7 cellular contexts compared by ENCODE assay signal in the genomic region with DNA sequence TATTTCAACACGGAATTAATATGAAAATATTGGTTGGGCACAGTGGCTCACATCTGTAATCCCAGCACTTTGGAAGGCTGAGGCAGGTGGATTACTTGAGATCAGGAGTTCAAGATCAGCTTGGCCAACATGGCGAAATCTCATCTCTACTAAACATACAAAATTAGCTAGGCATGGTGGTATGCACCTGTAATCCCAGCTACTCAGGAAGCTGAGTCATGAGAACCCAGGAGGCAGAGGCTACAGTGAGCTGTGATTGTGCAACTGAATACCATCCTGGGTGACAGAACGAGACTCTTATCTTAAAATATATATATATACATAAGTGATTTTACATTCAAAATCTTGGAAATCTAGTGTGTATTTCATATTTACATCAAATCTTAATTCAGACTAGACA. TPM values are rescaled to one million over a fixed set of nuclear protein-coding genes. Genes with fewer than 3 reads are reported as not detected.
DNase-seq lines count a peak whose midpoint lies in the region; TF ChIP-seq lines count a peak whose summit lies in the region.
"Not testable (repeated sequence)": the region's sequence is repeated elsewhere in the genome, so short reads cannot be mapped to it uniquely, and the experiment has no call there.

No MANE protein-coding gene starts in this region.

- not testable (repeated sequence) for H3K9ac ChIP-seq in adipocyte (ENCODE audit: low read length); mesendoderm (ENCODE audit: low read length)

- H3K4me1 Mint-ChIP-seq in Calu3 (ENCODE audit: low read depth, unreplicated experiment): not testable (repeated sequence)

- H3K36me3 ChIP-seq in HEK293 (ENCODE audit: control insufficient read depth in 2 of 2, insufficient read depth in 1 of 2, low read length in 2 of 2); adipocyte (ENCODE audit: control insufficient read depth, insufficient read depth, low read length, severe bottlenecking); mesendoderm (ENCODE audit: control insufficient read depth, insufficient read depth, low read length): not testable (repeated sequence)

- BruUV-seq in Calu3 (replicated peaks; lab: Mats Ljungman, UMichigan): not testable (repeated sequence)

- H3K9me3 Mint-ChIP-seq in Calu3 (ENCODE audit: low read depth, unreplicated experiment): not testable (repeated sequence)

- H3K27me3 ChIP-seq in adipocyte (replicated peaks; ENCODE audit: control insufficient read depth, insufficient read depth, low read length); mesendoderm (ENCODE audit: insufficient read depth, low read length, poor library complexity): not testable (repeated sequence)

- not testable (repeated sequence) for H3K4me3 ChIP-seq in HEK293 (ENCODE audit: low read depth, low read length); NB4 (ENCODE audit: low read depth, low read length); adipocyte (ENCODE audit: low read length); choroid plexus epithelial cell (ENCODE audit: low read depth, low read length); fibroblast of villous mesenchyme (ENCODE audit: low read depth, low read length); mesendoderm (ENCODE audit: low read length)

- not testable (repeated sequence) for H3K4ac ChIP-seq in mesendoderm (ENCODE audit: low read depth, low read length)

- H3K56ac ChIP-seq in mesendoderm (ENCODE audit: low read length): not testable (repeated sequence)

- H2BK5ac ChIP-seq in mesendoderm (ENCODE audit: low read length): not testable (repeated sequence)

- not testable (repeated sequence) for H4K5ac ChIP-seq in mesendoderm (ENCODE audit: low read length)

- not testable (repeated sequence) for H3K4me2 ChIP-seq in mesendoderm (ENCODE audit: low read length)

- not testable (repeated sequence) for TF ChIP-seq CTCF in Calu3 (IDR thresholded peaks at IDR 0.05; ENCODE audit: unreplicated experiment); HEK293 (tag by site-specific recombination; IDR thresholded peaks at IDR 0.05); NB4 (IDR thresholded peaks at IDR 0.05; ENCODE audit: low read depth, low read length); choroid plexus epithelial cell (conservative IDR thresholded peaks at IDR 0.05; ENCODE audit: low read depth, low read length); fibroblast of villous mesenchyme (IDR thresholded peaks at IDR 0.05; ENCODE audit: insufficient read depth, low read depth, low read length)

- H3K79me1 ChIP-seq in mesendoderm (ENCODE audit: low read length): not testable (repeated sequence)

- H2BK120ac ChIP-seq in mesendoderm (ENCODE audit: low read depth, low read length): not testable (repeated sequence)

- not testable (repeated sequence) for H3K4me1 ChIP-seq in HEK293 (ENCODE audit: control insufficient read depth, insufficient read depth, low read length); mesendoderm (ENCODE audit: control insufficient read depth, low read depth, low read length)
- peaks cover 34% of the 10 kb centered on the region for H3K4me1 ChIP-seq in adipocyte (ENCODE audit: control insufficient read depth, insufficient read depth, low read length)

- H3K4me3 Mint-ChIP-seq in Calu3 (ENCODE audit: low read depth, unreplicated experiment): not testable (repeated sequence)

- H3K27me3 Mint-ChIP-seq in Calu3 (ENCODE audit: unreplicated experiment): not testable (repeated sequence)

- H2AK5ac ChIP-seq in mesendoderm (ENCODE audit: low read length): not testable (repeated sequence)

- not testable (repeated sequence) for H3K23ac ChIP-seq in mesendoderm (ENCODE audit: low read length)

- no CpG with 5 or more reads among the region's 3 CpGs for WGBS in mesendoderm (ENCODE audit: extremely low coverage, insufficient coverage, low lambda C conversion rate)

- not testable (repeated sequence) for H3K18ac ChIP-seq in mesendoderm (ENCODE audit: low read length)

- intact Hi-C loops in Calu3 (cut with micrococcal nuclease; ENCODE audit: unreplicated experiment): not testable (repeated sequence)

- H4K8ac ChIP-seq in mesendoderm (ENCODE audit: low read depth, low read length): not testable (repeated sequence)

- H3K27ac Mint-ChIP-seq in Calu3 (ENCODE audit: unreplicated experiment): not testable (repeated sequence)

- not testable (repeated sequence) for H3K27ac ChIP-seq in HEK293 (ENCODE audit: extremely low read depth, low read depth, low read length); mesendoderm (ENCODE audit: low read depth, low read length)

- H2BK15ac ChIP-seq in mesendoderm (replicated peaks; ENCODE audit: low read depth): not testable (repeated sequence)

- H3K9me3 ChIP-seq in HEK293 (ENCODE audit: control insufficient read depth, insufficient read depth, low read depth, low read length); adipocyte (ENCODE audit: control insufficient read depth, low read length): not testable (repeated sequence)

- POLR2A ChIA-PET in HEK293 (lab: Yijun Ruan, JAX): not testable (repeated sequence)

- DNase-seq in Calu3 (peak; percentile 19), NB4 (ENCODE audit: low read depth) (peak; percentile 10), adipocyte (ENCODE audit: low read depth) (peak; percentile 70), choroid plexus epithelial cell (ENCODE audit: low read depth) (peak; percentile 75), fibroblast of villous mesenchyme (ENCODE audit: low read depth) (peak; percentile 60), mesendoderm (peak; percentile 17)

- CTCF ChIA-PET in Calu3 (lab: Charles Lee); HEK293 (lab: Yijun Ruan, JAX): not testable (repeated sequence)

- not testable (repeated sequence) for H3K79me2 ChIP-seq in mesendoderm (ENCODE audit: control insufficient read depth, insufficient read depth, low read length)

- not testable (repeated sequence) for TF ChIP-seq POLR2A in NB4 (IDR thresholded peaks at IDR 0.05; ENCODE audit: extremely low read depth, insufficient read length)

- not testable (repeated sequence) for H3K36me3 Mint-ChIP-seq in Calu3 (ENCODE audit: insufficient read depth, unreplicated experiment)

TF ChIP-seq in HEK293, 187 proteins besides CTCF, POLR2A, EP300 and RAD21:
- TF ChIP-seq GLIS1 (tag by site-specific recombination; IDR thresholded peaks at IDR 0.05): 0 out of 2 replicates have a peak, but pooled peaks have one; percentile 9
- TF ChIP-seq OSR2 (tag by site-specific recombination; IDR thresholded peaks at IDR 0.05): peak; percentile 42

RNA-seq across cellular contexts. Expression of gene CAMK2D, which starts 58.9 kb away (rescaled TPM):
- 22.1 and 28.3 TPM in 2 replicates for total RNA-seq in Calu3 (2022)
- 84.4 and 161 TPM in 2 replicates for total RNA-seq in fibroblast of villous mesenchyme
- 4.3 TPM for polyA plus RNA-seq in mesendoderm (2013, experiment 1 of 2)
- polyA plus RNA-seq in mesendoderm (2013, experiment 2 of 2): 4.4 TPM

Comparison
In these comparisons a context has a peak if more than half of its experiments do, and no peak if none do; other contexts are left out.
1. DNase-seq: peak in every context shown above with its lines; median percentile 75 in choroid plexus epithelial cell; 70 in adipocyte; 60 in fibroblast of villous mesenchyme; 19 in Calu3; 17 in mesendoderm; 10 in NB4.